In genomic region chr1:184748767-184749166, GRCh38 we compare ENCODE assay signal across 25 cellular contexts. TPM values are rescaled to one million over a fixed set of nuclear protein-coding genes. Genes with fewer than 3 reads are reported as not detected.
DNase-seq lines count a peak whose midpoint lies in the region; ATAC-seq, FAIRE-seq and TF ChIP-seq lines count a peak whose summit lies in the region.
"Had no signal": no experiment of that assay in that cellular context is flagged by ENCODE, and none has a peak within 500 bp of the region (broad histone marks: within the 10 kb centered on the region; RNA-seq: fewer than 3 reads in every experiment).

No MANE protein-coding gene starts in this region.

- FAIRE-seq in islet of Langerhans (lab: Jason Lieb, UNC): peak; percentile 88
- FAIRE-seq: bronchial epithelial cell had no signal

- POLR2A ChIA-PET in SK-N-SH (lab: Yijun Ruan, JAX): no interaction called here

- H3K27me3 ChIP-seq in SK-N-SH (ENCODE audit: insufficient read depth) (no peaks in the 10 kb centered on the region), adrenal gland (no peaks in the 10 kb centered on the region), upper lobe of right lung (no peaks in the 10 kb centered on the region)
- H3K27me3 ChIP-seq: left lung, Peyer's patch, thyroid gland had no signal

- H3K9me2 ChIP-seq in SK-N-SH: no peaks in the 10 kb centered on the region; the same call in 1 of the 2 replicates

- peaks cover 54% of the 10 kb centered on the region for H3K79me2 ChIP-seq in SK-N-SH (ENCODE audit: insufficient read depth)

- H3K4me3 ChIP-seq in SK-N-SH (ENCODE audit: low read depth in 2 of 2, low read length in 1 of 2) (no peak overlapping the region), adrenal gland (peak overlapping the region in 2 of 4 donors; percentile 8 to 25), upper lobe of right lung (no peak overlapping the region)
- H3K4me3 ChIP-seq: left lung, Peyer's patch, skin epidermis, thyroid gland had no signal

- H3K4me2 ChIP-seq in SK-N-SH: no peak overlapping the region

- H3K9me3 ChIP-seq in SK-N-SH (no peaks in the 10 kb centered on the region), adrenal gland (replicated peaks in 1 of 3) (no peaks in the 10 kb centered on the region), upper lobe of right lung (no peaks in the 10 kb centered on the region)
- H3K9me3 ChIP-seq: left lung, Peyer's patch, thyroid gland had no signal

- CTCF ChIA-PET in SK-N-SH (lab: Yijun Ruan, JAX): no interaction called here

- intact Hi-C loops in adrenal gland (cut with DNase I) (no loop called here), upper lobe of right lung (cut with DNase I) (no loop called here)

- H3K36me3 ChIP-seq in SK-N-SH (replicated peaks in 1 of 2; ENCODE audit: control insufficient read depth in 1 of 2, insufficient read depth in 2 of 2, low read length in 1 of 2): peaks cover 23 to 28% of the 10 kb centered on the region in 2 experiments
- H3K36me3 ChIP-seq in adrenal gland (replicated peaks in 1 of 2): no peaks in the 10 kb centered on the region
- no peaks in the 10 kb centered on the region for H3K36me3 ChIP-seq in upper lobe of right lung
- H3K36me3 ChIP-seq: left lung, Peyer's patch, thyroid gland had no signal

- no peak for ATAC-seq in SK-N-SH treated with all-trans-retinoic acid at 6 μM for 48 hours
- ATAC-seq in upper lobe of right lung: no peak
- ATAC-seq: left lung; naive thymus-derived CD4-positive, alpha-beta T cell had no signal

- TF ChIP-seq CTCF in SK-N-SH (IDR thresholded peaks at IDR 0.05) (no peak), adrenal gland (IDR thresholded peaks at IDR 0.05) (no peak), upper lobe of right lung (IDR thresholded peaks at IDR 0.05) (no peak)

- TF ChIP-seq EP300 in SK-N-SH (IDR thresholded peaks at IDR 0.05; ENCODE audit: borderline replicate concordance in 1 of 2, low read depth in 1 of 2, low read length in 1 of 2): no peak

- no peak for TF ChIP-seq RAD21 in SK-N-SH (IDR thresholded peaks at IDR 0.05; ENCODE audit: low read length)

- H3K27ac ChIP-seq in SK-N-SH (ENCODE audit: low read depth in 2 of 2, low read length in 1 of 2) (peak overlapping the region in 1 of 2 experiments; percentile 23; a peak in 1 of 4 replicates), adrenal gland (peak overlapping the region in 3 of 5 donors; percentile 20 to 50 (median 48)), upper lobe of right lung (peak overlapping the region; percentile 4)
- H3K27ac ChIP-seq: Peyer's patch, thyroid gland had no signal

- DNase-seq in SK-N-SH (no peak), adrenal gland (no peak), upper lobe of right lung (no peak), A172 (ENCODE audit: low spot score) (no peak), hepatic stellate cell (ENCODE audit: low spot score) (no peak), foreskin melanocyte (no peak)
- DNase-seq: 8988T; activated CD4-positive, alpha-beta T cell treated with anti-CD3 and anti-CD28 coated beads, Interleukin-2, amount 50 U/mL, for 4 hours; activated naive CD4-positive, alpha-beta T cell treated with anti-CD3 and anti-CD28 coated beads, Interleukin-2, amount 10 ng/mL, durations not matched to agents 7 days and 5 days; DND-41; effector CD8-positive, alpha-beta T cell; left lung; naive thymus-derived CD4-positive, alpha-beta T cell; NCI-H1092; NCI-H187 treated with DMSO at 0.1 percent for 48 hours; NCI-H524 treated with DMSO at 0.1 percent for 48 hours; nucleus accumbens; Peyer's patch; SIG-M5; T-helper 1 cell; thyroid gland had no signal

- no peak for TF ChIP-seq POLR2A in adrenal gland (IDR thresholded peaks at IDR 0.05)

- H3F3A ChIP-seq in SK-N-SH (replicated peaks; ENCODE audit: insufficient read depth): no peaks in the 10 kb centered on the region

- 0 out of 2 replicates have a peak, but pooled peaks cover 5% of the 10 kb centered on the region for H4K20me1 ChIP-seq in SK-N-SH (ENCODE audit: insufficient read depth)

- WGBS in SK-N-SH (ENCODE audit: low lambda C conversion rate): 79% methylated on average over 2 of the region's 2 CpGs
- WGBS in adrenal gland, 4 donors: 34 to 42% (median 37%) methylated on average over 2 of the region's 2 CpGs

- peak overlapping the region; percentile 3; the same call in 1 of the 2 replicates for H2AFZ ChIP-seq in SK-N-SH (ENCODE audit: low read depth)

- H3K4me1 ChIP-seq in SK-N-SH (ENCODE audit: control insufficient read depth in 1 of 2, insufficient read depth in 2 of 2, low read depth in 1 of 2, low read length in 1 of 2) (peaks cover 19 to 47% of the 10 kb centered on the region in 2 experiments; a peak in 3 of 4 replicates), adrenal gland (replicated peaks in 1 of 2) (peaks cover 33 to 69% of the 10 kb centered on the region in 2 donors), upper lobe of right lung (peaks cover 40% of the 10 kb centered on the region)

- no peak overlapping the region for H3K9ac ChIP-seq in SK-N-SH

TF ChIP-seq in SK-N-SH, 30 proteins besides CTCF, POLR2A, EP300 and RAD21 (continues in another document):
- no peak for TF ChIP-seq TAF1 (IDR thresholded peaks at IDR 0.05; ENCODE audit: borderline replicate concordance, low read depth, low read length)
- no peak for TF ChIP-seq NRF1 (IDR thresholded peaks at IDR 0.05; ENCODE audit: low read depth, low read length)
- TF ChIP-seq FOXM1 (IDR thresholded peaks at IDR 0.05; ENCODE audit: low read depth): no peak
- TF ChIP-seq, protein P1, sequence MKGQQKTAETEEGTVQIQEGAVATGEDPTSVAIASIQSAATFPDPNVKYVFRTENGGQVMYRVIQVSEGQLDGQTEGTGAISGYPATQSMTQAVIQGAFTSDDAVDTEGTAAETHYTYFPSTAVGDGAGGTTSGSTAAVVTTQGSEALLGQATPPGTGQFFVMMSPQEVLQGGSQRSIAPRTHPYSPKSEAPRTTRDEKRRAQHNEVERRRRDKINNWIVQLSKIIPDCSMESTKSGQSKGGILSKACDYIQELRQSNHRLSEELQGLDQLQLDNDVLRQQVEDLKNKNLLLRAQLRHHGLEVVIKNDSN (IDR thresholded peaks at IDR 0.05; ENCODE audit: borderline replicate concordance, low read depth): no peak

TF ChIP-seq in SK-N-SH treated with all-trans-retinoic acid at 6 μM for 48 hours, 23 proteins besides CTCF, POLR2A, EP300 and RAD21 (continues in another document):
- TF ChIP-seq, protein P2, sequence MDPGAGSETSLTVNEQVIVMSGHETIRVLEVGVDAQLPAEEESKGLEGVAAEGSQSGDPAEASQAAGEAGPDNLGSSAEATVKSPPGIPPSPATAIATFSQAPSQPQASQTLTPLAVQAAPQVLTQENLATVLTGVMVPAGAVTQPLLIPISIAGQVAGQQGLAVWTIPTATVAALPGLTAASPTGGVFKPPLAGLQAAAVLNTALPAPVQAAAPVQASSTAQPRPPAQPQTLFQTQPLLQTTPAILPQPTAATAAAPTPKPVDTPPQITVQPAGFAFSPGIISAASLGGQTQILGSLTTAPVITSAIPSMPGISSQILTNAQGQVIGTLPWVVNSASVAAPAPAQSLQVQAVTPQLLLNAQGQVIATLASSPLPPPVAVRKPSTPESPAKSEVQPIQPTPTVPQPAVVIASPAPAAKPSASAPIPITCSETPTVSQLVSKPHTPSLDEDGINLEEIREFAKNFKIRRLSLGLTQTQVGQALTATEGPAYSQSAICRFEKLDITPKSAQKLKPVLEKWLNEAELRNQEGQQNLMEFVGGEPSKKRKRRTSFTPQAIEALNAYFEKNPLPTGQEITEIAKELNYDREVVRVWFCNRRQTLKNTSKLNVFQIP (CRISPR knock-in tag; IDR thresholded peaks at IDR 0.05; ENCODE audit: borderline replicate concordance, low read depth): no peak
- TF ChIP-seq, protein P3, sequence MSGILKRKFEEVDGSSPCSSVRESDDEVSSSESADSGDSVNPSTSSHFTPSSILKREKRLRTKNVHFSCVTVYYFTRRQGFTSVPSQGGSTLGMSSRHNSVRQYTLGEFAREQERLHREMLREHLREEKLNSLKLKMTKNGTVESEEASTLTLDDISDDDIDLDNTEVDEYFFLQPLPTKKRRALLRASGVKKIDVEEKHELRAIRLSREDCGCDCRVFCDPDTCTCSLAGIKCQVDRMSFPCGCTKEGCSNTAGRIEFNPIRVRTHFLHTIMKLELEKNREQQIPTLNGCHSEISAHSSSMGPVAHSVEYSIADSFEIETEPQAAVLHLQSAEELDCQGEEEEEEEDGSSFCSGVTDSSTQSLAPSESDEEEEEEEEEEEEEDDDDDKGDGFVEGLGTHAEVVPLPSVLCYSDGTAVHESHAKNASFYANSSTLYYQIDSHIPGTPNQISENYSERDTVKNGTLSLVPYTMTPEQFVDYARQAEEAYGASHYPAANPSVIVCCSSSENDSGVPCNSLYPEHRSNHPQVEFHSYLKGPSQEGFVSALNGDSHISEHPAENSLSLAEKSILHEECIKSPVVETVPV (CRISPR knock-in tag; IDR thresholded peaks at IDR 0.05): no peak
- TF ChIP-seq ZNF70 (CRISPR knock-in tag; IDR thresholded peaks at IDR 0.05) (no peak), CSDC2 (CRISPR knock-in tag; IDR thresholded peaks at IDR 0.05) (no peak), SNAI2 (CRISPR knock-in tag; IDR thresholded peaks at IDR 0.05) (no peak), ESRRG (CRISPR knock-in tag; IDR thresholded peaks at IDR 0.05) (no peak)

RNA-seq across cellular contexts. Expression of gene EDEM3, which starts 5.9 kb away (rescaled TPM):
- polyA plus RNA-seq in SK-N-SH (2012; rRNA removed): 28.6 and 37.2 TPM in 2 replicates
- polyA plus RNA-seq in SK-N-SH (2012; cell fraction: cytosol; rRNA removed): 34.7 and 42.6 TPM in 2 replicates
- polyA plus RNA-seq in SK-N-SH (2012; cell fraction: nucleus; rRNA removed): 16.2 and 48.0 TPM in 2 replicates
- total RNA-seq in adrenal gland: 10 to 100 TPM; 23.6 to 61.2 (median 35.6) TPM
- polyA plus RNA-seq in adrenal gland: 10 to 100 TPM in 1 of 3 donors, 1 to 10 TPM in 2; 6.5 to 32.1 (median 7.7) TPM
- total RNA-seq in upper lobe of right lung: 43.6 TPM
- total RNA-seq in A172 (2014; rRNA removed; shearing (Covaris generic)): 41.6 and 50.0 TPM in 2 replicates
